1 cellular context compared by ENCODE assay signal in genomic region chr14:103382375-103382774, GRCh38.
TF ChIP-seq lines count a peak whose summit lies in the region.

No MANE protein-coding gene starts in this region.

TF ChIP-seq in K562, 482 proteins besides CTCF, POLR2A, EP300 and RAD21:
- TF ChIP-seq MAFG (tag; conservative IDR thresholded peaks at IDR 0.05) (peak; percentile 56; the same call in 1 of the 2 replicates), NCOA4 (IDR thresholded peaks at IDR 0.05; ENCODE audit: partially characterized antibody) (no peak), ATF3 (IDR thresholded peaks at IDR 0.05) (peak; percentile 28; the same call in 1 of the 2 replicates), ATF3 (CRISPR knock-in tag; conservative IDR thresholded peaks at IDR 0.05) (no peak), MAFF (IDR thresholded peaks at IDR 0.05; ENCODE audit: low read length) (peak; percentile 49), NFE2 (IDR thresholded peaks at IDR 0.05; ENCODE audit: low read depth) (peak; percentile 63), C11orf30 (IDR thresholded peaks at IDR 0.05; ENCODE audit: low read depth) (peak; percentile 82), ZNF316 (IDR thresholded peaks at IDR 0.05) (peak; percentile 84), MAFK (IDR thresholded peaks at IDR 0.05; ENCODE audit: low read length) (peak; percentile 15; the same call in 1 of the 2 replicates)
- TF ChIP-seq, protein P1, sequence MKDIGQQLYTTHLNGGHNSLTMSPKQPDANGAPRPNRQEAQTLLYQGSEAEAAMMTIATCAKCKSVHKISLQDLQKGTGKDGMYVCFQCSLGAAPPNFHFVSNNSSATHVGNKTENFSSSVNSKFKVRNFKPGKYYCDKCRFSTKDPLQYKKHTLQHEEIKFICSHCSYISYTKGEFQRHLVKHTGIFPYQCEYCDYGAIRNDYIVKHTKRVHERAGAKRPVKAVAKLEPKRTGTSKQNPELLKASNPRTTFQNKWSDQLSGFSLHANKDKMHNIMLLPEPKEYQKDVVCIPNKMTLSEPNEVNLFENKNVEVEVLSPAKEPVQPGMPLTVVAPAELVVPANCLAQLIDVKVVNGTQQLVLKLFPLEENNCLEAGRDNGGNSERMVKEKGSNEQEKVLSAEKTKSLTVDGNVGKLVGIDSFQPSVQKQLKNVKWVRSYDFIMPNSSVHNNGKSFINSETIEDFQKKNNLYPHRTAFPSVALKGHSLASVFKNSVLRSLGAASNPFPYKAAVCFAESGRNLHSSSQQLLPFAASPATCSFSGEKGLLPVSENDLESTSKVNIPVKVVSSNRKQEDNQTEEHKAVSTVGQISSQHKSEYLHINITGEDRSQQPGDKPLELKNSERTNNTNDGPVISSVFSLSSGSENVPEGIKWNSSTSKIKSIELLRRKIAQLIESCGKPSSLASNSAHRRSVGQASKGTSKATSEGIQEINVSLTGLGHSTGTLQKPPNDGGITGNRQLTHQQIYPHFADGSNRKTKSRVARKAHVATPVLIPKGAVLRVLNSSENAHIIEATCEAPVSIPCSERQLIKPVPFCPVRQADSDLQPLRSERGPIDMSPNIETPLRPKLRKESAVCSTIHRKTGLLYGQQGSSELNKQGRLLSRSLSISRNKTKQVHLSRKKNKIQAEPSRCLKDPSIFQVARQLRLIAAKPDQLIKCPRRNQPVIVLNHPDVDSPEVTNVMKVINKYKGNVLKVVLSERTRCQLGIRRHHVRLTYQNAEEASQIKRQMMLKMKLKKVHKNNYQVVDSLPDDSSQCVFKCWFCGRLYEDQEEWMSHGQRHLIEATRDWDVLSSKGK (CRISPR knock-in tag; IDR thresholded peaks at IDR 0.05): no peak
TF ChIP-seq in K562: peak in this region for 7.
